ENCODE assay signal across 1 cellular context in genomic region chr10:133276435-133277201, GRCh38.
TF ChIP-seq lines count a peak whose summit lies in the region.

TSS of gene ADAM8 (minus strand) at chr10:133276868. CDS start at chr10:133276817, 51 bp downstream.

TF ChIP-seq in GM12878, 131 proteins besides CTCF, POLR2A, EP300 and RAD21 (continued from another document):
- no peak for TF ChIP-seq ATF3 (IDR thresholded peaks at IDR 0.05; ENCODE audit: borderline replicate concordance, extremely low read depth, low read depth, low read length)
- TF ChIP-seq SIN3A (IDR thresholded peaks at IDR 0.05; ENCODE audit: low read depth, low read length): no peak
- TF ChIP-seq EZH2 (IDR thresholded peaks at IDR 0.05; ENCODE audit: borderline replicate concordance, control insufficient read depth, low read depth, low read length): no peak
- no peak for TF ChIP-seq RELA (IDR thresholded peaks at IDR 0.05; ENCODE audit: borderline replicate concordance, partially characterized antibody)
